Comparison of ENCODE assay signal across 24 cellular contexts in the genomic region with DNA sequence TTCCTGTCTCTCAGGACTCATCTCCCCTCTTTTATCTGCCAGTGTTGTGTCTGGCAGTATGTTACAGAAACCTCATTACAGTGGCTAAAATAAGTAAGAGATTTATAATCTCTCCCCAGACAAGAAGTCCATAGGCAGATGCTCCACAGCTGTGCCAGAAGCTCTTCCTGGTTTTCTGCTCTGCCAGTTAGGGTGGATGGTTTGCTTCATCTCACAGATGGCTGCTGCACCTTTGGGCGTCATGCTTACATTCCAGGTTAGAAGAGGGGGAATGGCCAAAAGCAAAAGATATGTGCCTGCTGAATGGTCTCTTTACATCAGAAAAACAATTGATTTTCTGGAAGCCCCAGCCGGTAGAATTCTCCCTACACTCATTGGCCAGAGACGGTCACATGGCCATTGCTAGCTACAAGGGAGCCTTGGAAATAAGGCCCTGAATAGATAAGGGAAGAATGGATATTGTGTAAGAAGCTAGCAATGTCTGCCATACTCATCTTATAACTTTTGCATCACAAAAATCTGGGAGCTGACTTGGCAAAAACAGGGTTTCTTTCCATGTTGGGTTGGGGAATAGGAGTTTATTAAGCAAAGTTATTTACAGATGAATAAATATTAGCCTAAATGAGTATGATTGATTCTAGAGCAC.
"Had no signal": no experiment of that assay in that cellular context is flagged by ENCODE, and none has a peak within 500 bp of the region (broad histone marks: within the 10 kb centered on the region; RNA-seq: fewer than 3 reads in every experiment).

No MANE protein-coding gene starts in this region.

- H3K27me3 Mint-ChIP-seq: stimulated activated memory B cell treated with anti-CD40 and anti-IgM and Interleukin-4, amounts not matched to agents 10 μg/mL and 1 μg/mL and 100 μg/mL, for 72 hours had no signal

- H3K4me1 Mint-ChIP-seq: mesothelial cell of epicardium; stimulated activated memory B cell treated with anti-CD40 and anti-IgM and Interleukin-4, amounts not matched to agents 10 μg/mL and 1 μg/mL and 100 μg/mL, for 72 hours had no signal

- ATAC-seq: activated T-cell treated with anti-CD3 and anti-CD28 coated beads, Interleukin-2, amount 50 U/mL, for 72 hours; lower lobe of right lung; natural killer cell treated with Interleukin-12 subunit alpha and Interleukin-12 subunit beta and Interleukin-15 and Interleukin-18, amount 100 ng/mL, for 72 hours; stimulated activated memory B cell treated with anti-CD40 and anti-IgM and Interleukin-4, amounts not matched to agents 10 μg/mL and 1 μg/mL and 100 μg/mL, for 72 hours had no signal

- H3K27me3 ChIP-seq: esophagus muscularis mucosa, sigmoid colon had no signal

- DNase-seq: activated CD4-positive, alpha-beta T cell treated with anti-CD3 and anti-CD28 coated beads, Interleukin-2, amount 50 U/mL, for 1 hour; activated CD4-positive, CD25-positive, alpha-beta regulatory T cell treated with anti-CD3 and anti-CD28 coated beads, Interleukin-2, amount 50 U/mL, for 72 hours; activated CD8-positive, alpha-beta memory T cell treated with anti-CD3 and anti-CD28 coated beads, Interleukin-2, amount 50 U/mL, for 48 hours; activated effector memory CD4-positive, alpha-beta T cell treated with anti-CD3 and anti-CD28 coated beads, Interleukin-2, amount 50 U/mL, for 16 hours; activated naive CD4-positive, alpha-beta T cell treated with anti-CD3 and anti-CD28 coated beads, Interleukin-2, amount 50 U/mL, for 16 hours; activated T-cell treated with anti-CD3 and anti-CD28 coated beads, Interleukin-2, amount 50 U/mL, for 72 hours; dermis blood vessel endothelial cell; effector memory CD4-positive, alpha-beta T cell; foreskin fibroblast; glutamatergic neuron; hippocampal formation; lower lobe of right lung; nucleus accumbens; sigmoid colon; stimulated activated CD4-positive, alpha-beta T cell treated with anti-CD3 and anti-CD28 coated beads, Interleukin-4, amount 100 ng/mL, for 4 hours; T1000 had no signal

- H3K36me3 Mint-ChIP-seq: mesothelial cell of epicardium; natural killer cell treated with Interleukin-12 subunit alpha and Interleukin-12 subunit beta and Interleukin-15 and Interleukin-18, amount 100 ng/mL, for 72 hours; stimulated activated memory B cell treated with anti-CD40 and anti-IgM and Interleukin-4, amounts not matched to agents 10 μg/mL and 1 μg/mL and 100 μg/mL, for 72 hours had no signal

- H3K9me3 ChIP-seq: esophagus muscularis mucosa, lower lobe of right lung, sigmoid colon, thoracic aorta had no signal

- FAIRE-seq: astrocyte, endothelial cell of umbilical vein, keratinocyte had no signal

- H3K36me3 ChIP-seq: esophagus muscularis mucosa, lower lobe of right lung, sigmoid colon, thoracic aorta had no signal

- H3K27ac Mint-ChIP-seq: activated T-cell treated with anti-CD3 and anti-CD28 coated beads, Interleukin-2, amount 50 U/mL, for 72 hours; mesothelial cell of epicardium; natural killer cell treated with Interleukin-12 subunit alpha and Interleukin-12 subunit beta and Interleukin-15 and Interleukin-18, amount 100 ng/mL, for 72 hours; stimulated activated memory B cell treated with anti-CD40 and anti-IgM and Interleukin-4, amounts not matched to agents 10 μg/mL and 1 μg/mL and 100 μg/mL, for 72 hours had no signal

- H3K4me3 ChIP-seq: esophagus muscularis mucosa, lower lobe of right lung, sigmoid colon, thoracic aorta had no signal

- H3K9me3 Mint-ChIP-seq: activated T-cell treated with anti-CD3 and anti-CD28 coated beads, Interleukin-2, amount 50 U/mL, for 72 hours; natural killer cell treated with Interleukin-12 subunit alpha and Interleukin-12 subunit beta and Interleukin-15 and Interleukin-18, amount 100 ng/mL, for 72 hours; stimulated activated memory B cell treated with anti-CD40 and anti-IgM and Interleukin-4, amounts not matched to agents 10 μg/mL and 1 μg/mL and 100 μg/mL, for 72 hours had no signal

- H3K4me1 ChIP-seq: esophagus muscularis mucosa, lower lobe of right lung, sigmoid colon had no signal

- H3K27ac ChIP-seq: esophagus muscularis mucosa, lower lobe of right lung, sigmoid colon, thoracic aorta had no signal

- H3K4me3 Mint-ChIP-seq: activated T-cell treated with anti-CD3 and anti-CD28 coated beads, Interleukin-2, amount 50 U/mL, for 72 hours; mesothelial cell of epicardium; natural killer cell treated with Interleukin-12 subunit alpha and Interleukin-12 subunit beta and Interleukin-15 and Interleukin-18, amount 100 ng/mL, for 72 hours; stimulated activated memory B cell treated with anti-CD40 and anti-IgM and Interleukin-4, amounts not matched to agents 10 μg/mL and 1 μg/mL and 100 μg/mL, for 72 hours had no signal
